In the genomic region with DNA sequence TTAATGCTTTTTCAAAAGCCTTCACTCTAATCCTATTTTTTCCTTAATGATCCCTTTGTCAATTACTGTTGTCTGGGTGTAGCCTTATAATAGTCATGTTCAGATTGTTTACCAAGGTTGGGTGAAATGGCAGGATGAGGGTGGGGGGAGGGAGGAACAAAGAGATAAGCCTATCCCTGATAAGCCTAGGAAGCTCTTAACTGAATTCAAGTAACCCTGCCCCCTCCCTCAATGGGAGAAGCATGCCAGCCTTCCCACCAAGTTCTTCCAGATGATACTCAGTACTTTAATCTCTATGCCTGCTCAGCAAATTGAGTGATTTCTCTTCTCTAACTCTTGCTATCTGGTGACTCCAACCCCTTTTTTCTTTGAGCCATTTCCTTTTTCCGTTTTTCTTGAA, we compare ENCODE assay signal across 16 cellular contexts.
"Had no signal": no experiment of that assay in that cellular context is flagged by ENCODE, and none has a peak within 500 bp of the region (broad histone marks: within the 10 kb centered on the region; RNA-seq: fewer than 3 reads in every experiment).

No MANE protein-coding gene starts in this region.

- H3K4me1 Mint-ChIP-seq: activated naive CD8-positive, alpha-beta T cell treated with anti-CD3 and anti-CD28 coated beads for 36 hours; T-helper 17 cell had no signal

- ATAC-seq: activated CD8-positive, alpha-beta T cell treated with anti-CD3 and anti-CD28 coated beads, Interleukin-2, amount 10 ng/mL, durations not matched to agents 7 days and 5 days; activated T-cell treated with anti-CD3 and anti-CD28 coated beads, Interleukin-2, amount 50 U/mL, for 72 hours; left lobe of liver; psoas muscle; right lobe of liver; T-helper 17 cell had no signal

- H3K27me3 Mint-ChIP-seq: T-helper 17 cell had no signal

- H3K27me3 ChIP-seq: breast epithelium, right lobe of liver, stomach, vagina had no signal

- H3K27ac Mint-ChIP-seq: activated CD8-positive, alpha-beta T cell treated with anti-CD3 and anti-CD28 coated beads, Interleukin-2, amount 10 ng/mL, durations not matched to agents 7 days and 5 days; activated naive CD8-positive, alpha-beta T cell treated with anti-CD3 and anti-CD28 coated beads for 36 hours; activated T-cell treated with anti-CD3 and anti-CD28 coated beads, Interleukin-2, amount 50 U/mL, for 72 hours; T-helper 17 cell had no signal

- H3K27ac ChIP-seq: breast epithelium, dorsolateral prefrontal cortex, psoas muscle, right lobe of liver, vagina had no signal

- H3K4me1 ChIP-seq: breast epithelium, psoas muscle, right lobe of liver, vagina had no signal

- DNase-seq: activated CD4-positive, alpha-beta T cell treated with anti-CD3 and anti-CD28 coated beads for 4 hours; activated CD8-positive, alpha-beta memory T cell treated with anti-CD3 and anti-CD28 coated beads, Interleukin-2, amount 50 U/mL, for 48 hours; activated CD8-positive, alpha-beta T cell treated with anti-CD3 and anti-CD28 coated beads, Interleukin-2, amount 10 ng/mL, durations not matched to agents 7 days and 5 days; activated gamma-delta T cell treated with Interleukin-2 at 50 U/mL for 16 hours; activated naive CD8-positive, alpha-beta T cell treated with anti-CD3 and anti-CD28 coated beads for 36 hours; activated T-cell treated with anti-CD3 and anti-CD28 coated beads, Interleukin-2, amount 50 U/mL, for 72 hours; anterior cingulate cortex; dorsolateral prefrontal cortex; islet precursor cell; psoas muscle; right lobe of liver; stomach; T-helper 17 cell had no signal

- H3K9me3 ChIP-seq: breast epithelium, right lobe of liver, stomach, vagina had no signal

- H3K36me3 Mint-ChIP-seq: activated naive CD8-positive, alpha-beta T cell treated with anti-CD3 and anti-CD28 coated beads for 36 hours had no signal

- H3K4me3 ChIP-seq: breast epithelium, dorsolateral prefrontal cortex, psoas muscle, right lobe of liver, stomach, vagina had no signal

- H3K4me3 Mint-ChIP-seq: activated CD8-positive, alpha-beta T cell treated with anti-CD3 and anti-CD28 coated beads, Interleukin-2, amount 10 ng/mL, durations not matched to agents 7 days and 5 days; activated naive CD8-positive, alpha-beta T cell treated with anti-CD3 and anti-CD28 coated beads for 36 hours; activated T-cell treated with anti-CD3 and anti-CD28 coated beads, Interleukin-2, amount 50 U/mL, for 72 hours; T-helper 17 cell had no signal

- H3K36me3 ChIP-seq: breast epithelium, right lobe of liver, stomach, vagina had no signal
